ENCODE assay signal across 8 cellular contexts in the genomic region with DNA sequence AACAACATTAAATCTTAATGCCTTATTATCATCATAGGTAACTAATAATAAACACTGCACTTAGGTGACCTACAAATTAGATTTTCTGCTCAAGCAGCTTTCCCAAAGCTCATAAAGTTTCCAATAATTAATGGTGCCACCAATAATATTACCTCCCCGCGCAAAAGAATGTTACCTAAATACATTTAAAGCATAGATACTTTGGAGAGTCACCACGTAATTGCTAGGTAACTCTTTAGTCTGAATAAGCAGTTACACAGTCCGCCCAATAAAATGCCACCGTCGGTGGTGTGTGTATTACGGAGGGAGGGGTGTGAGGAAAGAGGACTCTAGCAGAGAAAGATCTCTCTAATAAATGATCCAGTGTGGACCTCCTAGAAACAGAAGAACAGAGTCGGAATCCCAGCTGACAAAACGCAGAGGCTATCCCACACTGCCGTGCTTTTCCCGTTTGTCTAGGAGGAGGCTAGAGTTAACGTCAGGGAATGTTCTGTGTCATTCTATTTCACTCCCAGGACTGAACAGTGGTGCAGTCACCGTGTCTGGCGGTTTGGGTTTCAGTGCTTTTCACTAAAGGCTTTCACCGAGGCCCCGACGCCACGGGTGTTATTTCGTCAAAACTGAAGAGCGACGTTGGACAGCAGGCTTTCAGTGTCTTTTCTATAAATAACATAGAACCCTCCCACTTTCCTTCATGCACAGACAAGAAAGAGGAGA. TPM values are rescaled to one million over a fixed set of nuclear protein-coding genes. Genes with fewer than 3 reads are reported as not detected.
A peak's percentile ranks its signal among the peaks of the same experiment; 100 is the strongest.
DNase-seq lines count a peak whose midpoint lies in the region; ATAC-seq and TF ChIP-seq lines count a peak whose summit lies in the region.

No MANE protein-coding gene starts in this region.

- intact Hi-C loops in mucosa of descending colon (cut with DNase I, micrococcal nuclease): no loop called here

- TF ChIP-seq CTCF in epithelial cell of esophagus (IDR thresholded peaks at IDR 0.05; ENCODE audit: insufficient read depth, low read depth, low read length, missing control alignments) (no peak), mucosa of descending colon (IDR thresholded peaks at IDR 0.05) (no peak)

- H3K4me1 ChIP-seq in mucosa of descending colon (ENCODE audit: low read depth): peaks cover 4% of the 10 kb centered on the region

- no peaks in the 10 kb centered on the region for H3K9me3 ChIP-seq in mucosa of descending colon

- H3K4me3 ChIP-seq in epithelial cell of esophagus (ENCODE audit: low read length): peak overlapping the region; percentile 86
- peak overlapping the region; percentile 83 for H3K4me3 ChIP-seq in mucosa of descending colon

- no peaks in the 10 kb centered on the region for H3K36me3 ChIP-seq in mucosa of descending colon (ENCODE audit: low read depth)

- ATAC-seq in HG03064 (IDR thresholded peaks at IDR 0.05; ENCODE audit: low read depth, unreplicated experiment) (peak; percentile 33), mucosa of descending colon (peak; percentile 64)

- DNase-seq in NCI-H82 (lab: John Stamatoyannopoulos, UW) (peak; percentile 68), NCI-H82 treated with DMSO at 0.1 percent for 48 hours (lab: John Stamatoyannopoulos, UW; ENCODE audit: unreplicated experiment) (no peak), NCI-H526 (lab: John Stamatoyannopoulos, UW) (peak; percentile 57 to 80), epithelial cell of esophagus (ENCODE audit: low read depth) (peak; percentile 62), mucosa of descending colon (peak; percentile 55 to 63 (median 61))
- DNase-seq in activated CD8-positive, alpha-beta memory T cell treated with anti-CD3 and anti-CD28 coated beads, Interleukin-2, amount 50 U/mL, for 48 hours: peak; percentile 72
- peak; percentile 13 to 18 for DNase-seq in stimulated activated CD8-positive, alpha-beta memory T cell treated with anti-CD3 and anti-CD28 coated beads, Interleukin-4, amount 100 ng/mL, for 1 hour (ENCODE audit: low read depth in 2 of 2, low spot score in 1 of 2)

RNA-seq across cellular contexts. Expression of a gene that starts 0.6 kb away (rescaled TPM):
- total RNA-seq in mucosa of descending colon: 10 to 100 TPM; 21.5 to 32.3 (median 21.9) TPM
